In the genomic region with DNA sequence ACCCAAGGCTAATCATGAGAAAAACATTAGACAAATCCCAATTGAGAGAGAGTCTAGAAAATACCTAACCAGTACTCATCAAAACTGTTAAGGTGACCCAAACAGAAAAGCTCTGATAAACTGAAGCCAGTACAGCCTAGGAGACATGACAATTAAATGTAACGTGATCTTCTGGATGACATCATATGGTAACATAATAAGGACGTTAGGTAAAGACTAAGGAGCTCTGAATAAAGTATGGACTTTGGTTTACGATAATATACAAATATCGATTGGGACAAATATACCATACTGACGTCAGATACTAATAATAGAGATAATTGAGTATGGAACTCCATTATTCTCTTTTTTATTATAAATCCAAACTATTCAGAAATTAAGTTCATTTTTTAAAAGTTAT, we compare ENCODE assay signal across 27 cellular contexts.
"Had no signal": no experiment of that assay in that cellular context is flagged by ENCODE, and none has a peak within 500 bp of the region (broad histone marks: within the 10 kb centered on the region; RNA-seq: fewer than 3 reads in every experiment).

No MANE protein-coding gene starts in this region.

- H3K36me3 Mint-ChIP-seq: WTC11 had no signal

- H3K27me3 Mint-ChIP-seq: activated CD4-positive, alpha-beta memory T cell treated with anti-CD3 and anti-CD28 coated beads, Interleukin-2, amount 10 ng/mL, durations not matched to agents 7 days and 5 days; activated naive CD8-positive, alpha-beta T cell; activated T-cell treated with anti-CD3 and anti-CD28 coated beads, Interleukin-2, amount 50 U/mL, for 24 hours; activated T-helper 17 cell treated with anti-CD3 and anti-CD28 coated beads, Interleukin-2, amount 50 U/mL, for 72 hours; central memory CD8-positive, alpha-beta T cell; dendritic cell treated with granulocyte-macrophage colony-stimulating factor and Interleukin-4, amounts not matched to agents 40 ng/mL and 50 ng/mL, for 4 days had no signal

- H3K9me3 Mint-ChIP-seq: activated CD4-positive, alpha-beta memory T cell treated with anti-CD3 and anti-CD28 coated beads, Interleukin-2, amount 10 ng/mL, durations not matched to agents 7 days and 5 days; activated CD4-positive, alpha-beta T cell treated with anti-CD3 and anti-CD28 coated beads, Interleukin-2, amount 10 ng/mL, durations not matched to agents 7 days and 5 days; activated T-cell treated with anti-CD3 and anti-CD28 coated beads, Interleukin-2, amount 50 U/mL, for 24 hours had no signal

- DNase-seq: activated CD4-positive, alpha-beta memory T cell treated with anti-CD3 and anti-CD28 coated beads, Interleukin-2, amount 10 ng/mL, durations not matched to agents 7 days and 5 days; activated CD4-positive, alpha-beta T cell treated with anti-CD3 and anti-CD28 coated beads for 1 hour; activated CD4-positive, alpha-beta T cell treated with anti-CD3 and anti-CD28 coated beads for 4 hours; activated CD4-positive, alpha-beta T cell treated with anti-CD3 and anti-CD28 coated beads, Interleukin-2, amount 10 ng/mL, durations not matched to agents 7 days and 5 days; activated CD4-positive, alpha-beta T cell treated with anti-CD3 and anti-CD28 coated beads, Interleukin-2, amount 50 U/mL, for 4 hours; activated CD8-positive, alpha-beta memory T cell treated with anti-CD3 and anti-CD28 coated beads, Interleukin-2, amount 50 U/mL, for 48 hours; activated effector memory CD4-positive, alpha-beta T cell treated with Interleukin-2 at 50 U/mL for 16 hours; activated gamma-delta T cell treated with Interleukin-2 at 50 U/mL for 16 hours; activated naive CD4-positive, alpha-beta T cell treated with anti-CD3 and anti-CD28 coated beads, Interleukin-2, amount 50 U/mL, for 16 hours; activated naive CD4-positive, alpha-beta T cell treated with Interleukin-2 at 50 U/mL for 16 hours; activated T-cell treated with anti-CD3 and anti-CD28 coated beads for 4 hours; activated T-cell treated with anti-CD3 and anti-CD28 coated beads, Interleukin-2, amount 50 U/mL, for 24 hours; activated T-cell treated with anti-CD3 and anti-CD28 coated beads, Interleukin-2, amount 50 U/mL, for 72 hours; amniotic stem cell; anterior cingulate cortex; brain microvascular endothelial cell; dorsolateral prefrontal cortex; effector memory CD4-positive, alpha-beta T cell; endodermal cell; foreskin fibroblast; head of caudate nucleus; hippocampal formation had no signal

- H3K4me3 Mint-ChIP-seq: activated CD4-positive, alpha-beta memory T cell treated with anti-CD3 and anti-CD28 coated beads, Interleukin-2, amount 10 ng/mL, durations not matched to agents 7 days and 5 days; activated CD4-positive, alpha-beta T cell treated with anti-CD3 and anti-CD28 coated beads, Interleukin-2, amount 10 ng/mL, durations not matched to agents 7 days and 5 days; activated naive CD8-positive, alpha-beta T cell; activated T-cell treated with anti-CD3 and anti-CD28 coated beads, Interleukin-2, amount 50 U/mL, for 24 hours; activated T-cell treated with anti-CD3 and anti-CD28 coated beads, Interleukin-2, amount 50 U/mL, for 72 hours; activated T-helper 17 cell treated with anti-CD3 and anti-CD28 coated beads, Interleukin-2, amount 50 U/mL, for 72 hours; central memory CD8-positive, alpha-beta T cell; dendritic cell treated with granulocyte-macrophage colony-stimulating factor and Interleukin-4, amounts not matched to agents 40 ng/mL and 50 ng/mL, for 4 days; endodermal cell; WTC11 had no signal

- H3K27ac Mint-ChIP-seq: activated CD4-positive, alpha-beta memory T cell treated with anti-CD3 and anti-CD28 coated beads, Interleukin-2, amount 10 ng/mL, durations not matched to agents 7 days and 5 days; activated CD4-positive, alpha-beta T cell treated with anti-CD3 and anti-CD28 coated beads, Interleukin-2, amount 10 ng/mL, durations not matched to agents 7 days and 5 days; activated naive CD8-positive, alpha-beta T cell; activated T-cell treated with anti-CD3 and anti-CD28 coated beads, Interleukin-2, amount 50 U/mL, for 24 hours; activated T-cell treated with anti-CD3 and anti-CD28 coated beads, Interleukin-2, amount 50 U/mL, for 72 hours; activated T-helper 17 cell treated with anti-CD3 and anti-CD28 coated beads, Interleukin-2, amount 50 U/mL, for 72 hours; dendritic cell treated with granulocyte-macrophage colony-stimulating factor and Interleukin-4, amounts not matched to agents 40 ng/mL and 50 ng/mL, for 4 days; endodermal cell; WTC11 had no signal

- H3K4me1 Mint-ChIP-seq: activated CD4-positive, alpha-beta memory T cell treated with anti-CD3 and anti-CD28 coated beads, Interleukin-2, amount 10 ng/mL, durations not matched to agents 7 days and 5 days; activated CD4-positive, alpha-beta T cell treated with anti-CD3 and anti-CD28 coated beads, Interleukin-2, amount 10 ng/mL, durations not matched to agents 7 days and 5 days; activated T-helper 17 cell treated with anti-CD3 and anti-CD28 coated beads, Interleukin-2, amount 50 U/mL, for 72 hours; central memory CD8-positive, alpha-beta T cell; endodermal cell had no signal
